26 cellular contexts compared by ENCODE assay signal in the genomic region with DNA sequence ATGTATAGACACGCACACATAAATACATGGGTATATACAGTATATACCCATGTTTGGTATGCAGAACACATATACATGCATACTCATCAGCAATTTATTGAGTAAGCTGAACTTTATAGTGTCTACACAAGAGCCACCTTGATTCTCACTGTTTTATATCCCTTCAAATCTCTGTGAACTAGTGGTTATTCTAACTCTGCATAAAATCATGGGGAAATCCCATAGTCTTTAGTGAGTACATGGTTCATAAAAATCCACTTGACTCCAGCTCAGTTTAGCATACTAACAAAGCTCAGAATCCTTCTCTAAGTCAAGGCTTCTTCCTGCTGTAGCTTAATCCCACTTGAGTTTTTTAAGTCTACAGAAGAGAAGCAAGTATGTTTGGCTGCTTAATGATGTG.
"Had no signal": no experiment of that assay in that cellular context is flagged by ENCODE, and none has a peak within 500 bp of the region (broad histone marks: within the 10 kb centered on the region; RNA-seq: fewer than 3 reads in every experiment).

No MANE protein-coding gene starts in this region.

- H3K27me3 Mint-ChIP-seq: activated B cell treated with CpG ODN at 0.5 μM for 24 hours; activated CD4-positive, alpha-beta memory T cell treated with anti-CD3 and anti-CD28 coated beads, Interleukin-2, amount 10 ng/mL, durations not matched to agents 7 days and 5 days; activated naive CD4-positive, alpha-beta T cell treated with anti-CD3 and anti-CD28 coated beads, Interleukin-2, amount 10 ng/mL, durations not matched to agents 7 days and 5 days had no signal

- H3K27ac Mint-ChIP-seq: activated B cell treated with CpG ODN at 0.5 μM for 24 hours; activated CD4-positive, alpha-beta memory T cell treated with anti-CD3 and anti-CD28 coated beads, Interleukin-2, amount 10 ng/mL, durations not matched to agents 7 days and 5 days; activated naive CD4-positive, alpha-beta T cell treated with anti-CD3 and anti-CD28 coated beads, Interleukin-2, amount 10 ng/mL, durations not matched to agents 7 days and 5 days; activated T-helper 2 cell treated with anti-CD3 and anti-CD28 coated beads, Interferon-gamma antibody, Interleukin-2, Interleukin-4, amounts not matched to agents 10 μg/mL and 5 μg/mL and 100 μg/mL, durations not matched to agents 14 hours and 24 hours and 36 hours had no signal

- H3K4me1 ChIP-seq: Peyer's patch, SJSA1 had no signal

- H3K9me3 Mint-ChIP-seq: activated B cell treated with CpG ODN at 0.5 μM for 24 hours; activated T-helper 2 cell treated with anti-CD3 and anti-CD28 coated beads, Interferon-gamma antibody, Interleukin-2, Interleukin-4, amounts not matched to agents 10 μg/mL and 5 μg/mL and 100 μg/mL, durations not matched to agents 14 hours and 24 hours and 36 hours had no signal

- H3K4me3 Mint-ChIP-seq: activated B cell treated with CpG ODN at 0.5 μM for 24 hours; activated CD4-positive, alpha-beta memory T cell treated with anti-CD3 and anti-CD28 coated beads, Interleukin-2, amount 10 ng/mL, durations not matched to agents 7 days and 5 days; activated naive CD4-positive, alpha-beta T cell treated with anti-CD3 and anti-CD28 coated beads, Interleukin-2, amount 10 ng/mL, durations not matched to agents 7 days and 5 days; activated T-cell treated with anti-CD3 and anti-CD28 coated beads, Interleukin-2, amount 50 U/mL, for 72 hours had no signal

- H3K27me3 ChIP-seq: Peyer's patch had no signal

- H3K4me3 ChIP-seq: Peyer's patch, SJSA1 had no signal

- H3K27ac ChIP-seq: Peyer's patch, RWPE1, SJSA1 had no signal

- H3K4me1 Mint-ChIP-seq: activated B cell treated with CpG ODN at 0.5 μM for 24 hours had no signal

- H3K9me3 ChIP-seq: Peyer's patch, SJSA1 had no signal

- DNase-seq: activated B cell treated with CpG ODN at 0.5 μM for 24 hours; activated CD4-positive, alpha-beta memory T cell treated with anti-CD3 and anti-CD28 coated beads, Interleukin-2, amount 10 ng/mL, durations not matched to agents 7 days and 5 days; activated CD4-positive, alpha-beta T cell treated with anti-CD3 and anti-CD28 coated beads, Interleukin-2, amount 50 U/mL, for 1 hour; activated CD8-positive, alpha-beta memory T cell treated with anti-CD3 and anti-CD28 coated beads, Interleukin-2, amount 50 U/mL, for 48 hours; activated gamma-delta T cell treated with Interleukin-2 at 50 U/mL for 16 hours; activated naive CD4-positive, alpha-beta T cell treated with anti-CD3 and anti-CD28 coated beads, Interleukin-2, amount 10 ng/mL, durations not matched to agents 7 days and 5 days; activated T-cell treated with anti-CD3 and anti-CD28 coated beads, Interleukin-2, amount 50 U/mL, for 72 hours; cerebellar nuclear complex; IMR-90; Kasumi-1; KBM-7; NCI-H1105 treated with DMSO at 0.1 percent for 48 hours; NCI-H1436 treated with DMSO at 0.1 percent for 48 hours; NCI-H187; NCI-H2081; NCI-H2171; NCI-H2227 treated with DMSO at 0.1 percent for 48 hours; NCI-H446 treated with DMSO at 0.1 percent for 48 hours; NCI-H526 treated with DMSO at 0.1 percent for 48 hours; Peyer's patch; Right ventricle myocardium superior; T-helper 2 cell; T1000 had no signal

- H3K36me3 ChIP-seq: Peyer's patch, SJSA1 had no signal
